Comparison of ENCODE assay signal across 8 cellular contexts in genomic region chr2:73214120-73215035, GRCh38. TPM values are rescaled to one million over a fixed set of nuclear protein-coding genes. Genes with fewer than 3 reads are reported as not detected.
DNase-seq lines count a peak whose midpoint lies in the region; ATAC-seq and TF ChIP-seq lines count a peak whose summit lies in the region.

SMYD5 (plus strand) TSS chr2:73214245; CDS start chr2:73214267, 22 bp downstream.

- peaks cover 21 to 30% of the 10 kb centered on the region in 2 donors for H3K4me1 Mint-ChIP-seq in natural killer cell treated with Interleukin-12 subunit alpha and Interleukin-12 subunit beta and Interleukin-15 and Interleukin-18, amount 100 ng/mL, for 72 hours (ENCODE audit: low read depth in 2 of 2)

- H3K27me3 Mint-ChIP-seq in natural killer cell treated with Interleukin-12 subunit alpha and Interleukin-12 subunit beta and Interleukin-15 and Interleukin-18, amount 100 ng/mL, for 72 hours, result peaks cover 0 to 5% of the 10 kb centered on the region in 2 donors

- no peaks in the 10 kb centered on the region for H3K36me3 Mint-ChIP-seq in natural killer cell treated with Interleukin-12 subunit alpha and Interleukin-12 subunit beta and Interleukin-15 and Interleukin-18, amount 100 ng/mL, for 72 hours

- peak within 1 kb of the TSS; percentile 79 for H3K4me3 ChIP-seq in Jurkat, Clone E6-1 (ENCODE audit: low read length)
- peak within 1 kb of the TSS; percentile 88 for H3K4me3 ChIP-seq in fibroblast of mammary gland (ENCODE audit: control insufficient read depth, low read depth, low read length)

- H3K9me3 Mint-ChIP-seq in natural killer cell treated with Interleukin-12 subunit alpha and Interleukin-12 subunit beta and Interleukin-15 and Interleukin-18, amount 100 ng/mL, for 72 hours, result no peaks in the 10 kb centered on the region

- ATAC-seq in GM21619 (IDR thresholded peaks at IDR 0.05; ENCODE audit: unreplicated experiment), result peak; percentile 91
- ATAC-seq in natural killer cell treated with Interleukin-12 subunit alpha and Interleukin-12 subunit beta and Interleukin-15 and Interleukin-18, amount 100 ng/mL, for 72 hours, result peak; percentile 95 to 97
- peak; percentile 90 for ATAC-seq in stimulated activated naive CD8-positive, alpha-beta T cell treated with anti-CD3 and anti-CD28 coated beads, Interleukin-15, Interleukin-2, amounts not matched to agents 100 U/mL and 50 U/mL, for 24 hours

- no peak for TF ChIP-seq CTCF in fibroblast of mammary gland (conservative IDR thresholded peaks at IDR 0.05; ENCODE audit: control insufficient read depth, insufficient read depth, low read depth, low read length)

- peak within 1 kb of the TSS; percentile 85 to 90 for H3K27ac Mint-ChIP-seq in natural killer cell treated with Interleukin-12 subunit alpha and Interleukin-12 subunit beta and Interleukin-15 and Interleukin-18, amount 100 ng/mL, for 72 hours

- H3K4me3 Mint-ChIP-seq in natural killer cell treated with Interleukin-12 subunit alpha and Interleukin-12 subunit beta and Interleukin-15 and Interleukin-18, amount 100 ng/mL, for 72 hours, result peak within 1 kb of the TSS; percentile 96

- DNase-seq in DMS53 treated with DMSO at 0.1 percent for 48 hours (lab: John Stamatoyannopoulos, UW; ENCODE audit: unreplicated experiment) (peak; percentile 47), RKO (ENCODE audit: low spot score) (peak; percentile 88), activated T-helper 1 cell treated with Interleukin-2 at 50 U/mL for 16 hours (ENCODE audit: low read depth) (peak; percentile 85), fibroblast of mammary gland (ENCODE audit: low read depth) (peak; percentile 81)
- DNase-seq in Jurkat, Clone E6-1 (ENCODE audit: low read depth, low spot score), result peak; percentile 84
- peak; percentile 93 for DNase-seq in natural killer cell treated with Interleukin-12 subunit alpha and Interleukin-12 subunit beta and Interleukin-15 and Interleukin-18, amount 100 ng/mL, for 72 hours (ENCODE audit: low spot score)
- DNase-seq in stimulated activated naive CD8-positive, alpha-beta T cell treated with anti-CD3 and anti-CD28 coated beads, Interleukin-15, Interleukin-2, amounts not matched to agents 100 U/mL and 50 U/mL, for 24 hours, result peak; percentile 95

RNA-seq across cellular contexts. Expression of gene SMYD5, which starts in this region (rescaled TPM):
- 50.8 TPM for polyA plus RNA-seq in Jurkat, Clone E6-1 (2012; ENCODE audit: insufficient read depth, insufficient read length)
- 10 to 100 TPM; 27.2 to 47.1 TPM for total RNA-seq in natural killer cell treated with Interleukin-12 subunit alpha and Interleukin-12 subunit beta and Interleukin-15 and Interleukin-18, amount 100 ng/mL, for 72 hours

Comparison
In these comparisons a context has a peak if more than half of its experiments do, and no peak if none do; other contexts are left out.
1. Peak in every context shown above with its lines: DNase-seq, ATAC-seq and H3K4me3 ChIP-seq.